In the genomic region with DNA sequence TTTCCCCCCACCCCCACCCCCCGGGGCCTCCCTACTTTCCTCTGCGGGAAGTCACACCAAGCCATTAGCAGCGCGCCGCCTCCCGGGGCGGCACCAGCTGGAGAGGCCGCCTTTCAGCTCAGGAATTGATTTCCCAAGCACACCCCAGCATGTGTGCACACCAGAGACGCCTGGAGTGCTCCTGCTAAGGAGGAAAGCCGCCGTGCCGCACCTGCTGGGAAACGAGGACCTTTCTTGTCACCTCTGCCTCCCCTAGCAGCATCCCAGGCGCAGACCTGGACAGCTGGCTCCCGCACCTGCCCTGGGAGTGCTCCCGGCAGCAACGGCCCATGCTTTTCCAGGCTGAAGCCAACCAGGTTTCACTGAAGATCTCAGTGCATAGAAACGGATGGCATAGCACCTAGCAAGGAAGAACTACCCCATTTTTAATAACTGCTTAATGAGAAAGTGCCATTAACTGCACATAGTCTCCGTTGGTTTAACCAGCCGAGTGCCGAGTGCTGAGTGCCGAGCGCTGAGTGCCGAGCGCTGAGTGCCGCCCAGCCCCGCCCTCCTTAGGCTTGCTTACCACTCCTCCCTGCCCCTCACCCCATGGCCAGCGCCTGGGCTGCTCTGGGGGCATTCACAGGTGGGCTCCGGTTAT, we compare ENCODE assay signal across 9 cellular contexts.
A peak's percentile ranks its signal among the peaks of the same experiment; 100 is the strongest.
DNase-seq lines count a peak whose midpoint lies in the region; ATAC-seq and TF ChIP-seq lines count a peak whose summit lies in the region.
"Had no signal": no experiment of that assay in that cellular context is flagged by ENCODE, and none has a peak within 500 bp of the region (broad histone marks: within the 10 kb centered on the region; RNA-seq: fewer than 3 reads in every experiment).

No MANE protein-coding gene starts in this region.

- H3K4me3 ChIP-seq in coronary artery = peak overlapping the region; percentile 73
- peak overlapping the region; percentile 9 for H3K4me3 ChIP-seq in lung
- H3K4me3 ChIP-seq in tibial artery = peak overlapping the region; percentile 39 to 48
- H3K4me3 ChIP-seq in OCI-LY7 (ENCODE audit: low read depth, low read length, poor library complexity, severe bottlenecking) = no peak overlapping the region

- H3K4me2 ChIP-seq in OCI-LY7 (ENCODE audit: low read length) = no peak overlapping the region

- no peaks in the 10 kb centered on the region for H3K36me3 Mint-ChIP-seq in activated T-helper 2 cell treated with anti-CD3 and anti-CD28 coated beads, Interferon-gamma antibody, Interleukin-2, Interleukin-4, amounts not matched to agents 10 μg/mL and 5 μg/mL and 100 μg/mL, durations not matched to agents 14 hours and 24 hours and 36 hours (ENCODE audit: low read depth)

- no peaks in the 10 kb centered on the region for H3K9me3 Mint-ChIP-seq in activated T-helper 2 cell treated with anti-CD3 and anti-CD28 coated beads, Interferon-gamma antibody, Interleukin-2, Interleukin-4, amounts not matched to agents 10 μg/mL and 5 μg/mL and 100 μg/mL, durations not matched to agents 14 hours and 24 hours and 36 hours

- H3K27ac Mint-ChIP-seq in activated T-helper 2 cell treated with anti-CD3 and anti-CD28 coated beads, Interferon-gamma antibody, Interleukin-2, Interleukin-4, amounts not matched to agents 10 μg/mL and 5 μg/mL and 100 μg/mL, durations not matched to agents 14 hours and 24 hours and 36 hours = no peak overlapping the region

- POLR2A ChIA-PET in OCI-LY7 (lab: Charles Lee) = no interaction called here

- H3K4me1 Mint-ChIP-seq in activated T-helper 2 cell treated with anti-CD3 and anti-CD28 coated beads, Interferon-gamma antibody, Interleukin-2, Interleukin-4, amounts not matched to agents 10 μg/mL and 5 μg/mL and 100 μg/mL, durations not matched to agents 14 hours and 24 hours and 36 hours (ENCODE audit: low read depth) = peaks cover 8% of the 10 kb centered on the region

- BruUV-seq in OCI-LY7 (replicated peaks; lab: Mats Ljungman, UMichigan) = no TSS peak

- 3 to 4% methylated on average over 27 to 29 of the region's 29 CpGs for WGBS in lung, 2 donors

- H3K9me2 ChIP-seq in OCI-LY7 (ENCODE audit: insufficient read depth, low read length) = no peaks in the 10 kb centered on the region

- H2AFZ ChIP-seq in OCI-LY7 (ENCODE audit: low read length) = no peak overlapping the region

- no peaks in the 10 kb centered on the region for H3K9me3 ChIP-seq in lung (ENCODE audit: control insufficient read depth in 2 of 2, insufficient read depth in 1 of 2, low read length in 1 of 2)
- peaks cover 0 to 4% (median 0%) of the 10 kb centered on the region in 3 donors for H3K9me3 ChIP-seq in tibial artery
- no peaks in the 10 kb centered on the region for H3K9me3 ChIP-seq in OCI-LY7 (ENCODE audit: low read length)

- DNase-seq in EH (ENCODE audit: low read depth) (peak; percentile 46), NCI-H2171 treated with DMSO at 0.1 percent for 48 hours (lab: John Stamatoyannopoulos, UW) (peak; percentile 88), coronary artery (ENCODE audit: low spot score) (peak; percentile 33), lung (ENCODE audit: low spot score) (peak; percentile 44), tibial artery (no peak), OCI-LY7 (ENCODE audit: low spot score) (no peak)
- no peak for DNase-seq in activated T-helper 2 cell treated with anti-CD3 and anti-CD28 coated beads, Interferon-gamma antibody, Interleukin-2, Interleukin-4, amounts not matched to agents 10 μg/mL and 5 μg/mL and 100 μg/mL, durations not matched to agents 14 hours and 24 hours and 36 hours (ENCODE audit: low spot score)

- CTCF ChIA-PET in OCI-LY7 (lab: Charles Lee; ENCODE audit: unreplicated experiment) = no interaction called here

- H3K27ac ChIP-seq in coronary artery (no peak overlapping the region), lung (ENCODE audit: low read depth in 1 of 2, low read length in 1 of 2) (peak overlapping the region in 1 of 2 donors; percentile 26), tibial artery (no peak overlapping the region), OCI-LY7 (ENCODE audit: low read depth, low read length, poor library complexity, severe bottlenecking) (no peak overlapping the region)
- H3K27ac ChIP-seq: epithelial cell of prostate had no signal

- H3K36me3 ChIP-seq in lung (ENCODE audit: control insufficient read depth in 2 of 2, insufficient read depth in 2 of 2, low read length in 2 of 2) (no peaks in the 10 kb centered on the region), tibial artery (no peaks in the 10 kb centered on the region), OCI-LY7 (ENCODE audit: insufficient read depth, low read length) (no peaks in the 10 kb centered on the region)

- TF ChIP-seq CTCF in coronary artery (IDR thresholded peaks at IDR 0.05) = no peak
- no peak for TF ChIP-seq CTCF in lung (IDR thresholded peaks at IDR 0.05; ENCODE audit: control extremely low read depth, extremely low read depth)
- no peak for TF ChIP-seq CTCF in tibial artery (IDR thresholded peaks at IDR 0.05)
- no peak for TF ChIP-seq CTCF in OCI-LY7 (conservative IDR thresholded peaks at IDR 0.05; ENCODE audit: low read length)

- H3K4me1 ChIP-seq in lung (ENCODE audit: control insufficient read depth in 2 of 2, insufficient read depth in 2 of 2, low read length in 2 of 2) (peaks cover 0 to 4% of the 10 kb centered on the region in 2 donors), tibial artery (peaks cover 0 to 22% (median 14%) of the 10 kb centered on the region in 4 donors), OCI-LY7 (ENCODE audit: insufficient read depth, low read length, poor library complexity, severe bottlenecking) (no peaks in the 10 kb centered on the region)

- H3K27me3 Mint-ChIP-seq in activated T-helper 2 cell treated with anti-CD3 and anti-CD28 coated beads, Interferon-gamma antibody, Interleukin-2, Interleukin-4, amounts not matched to agents 10 μg/mL and 5 μg/mL and 100 μg/mL, durations not matched to agents 14 hours and 24 hours and 36 hours (ENCODE audit: low read depth) = peaks cover 40% of the 10 kb centered on the region

- H3K79me2 ChIP-seq in OCI-LY7 (ENCODE audit: insufficient read depth, low read depth, low read length) = no peaks in the 10 kb centered on the region

- H3K27me3 ChIP-seq in lung (ENCODE audit: control insufficient read depth, insufficient read depth) (no peaks in the 10 kb centered on the region), tibial artery (peaks cover 0 to 5% of the 10 kb centered on the region in 2 donors)

- ATAC-seq in lung (ENCODE audit: insufficient read depth, low FRiP score) = peak; percentile 75
- no peak for ATAC-seq in HG02870 (IDR thresholded peaks at IDR 0.05; ENCODE audit: unreplicated experiment)

- no peaks in the 10 kb centered on the region for H4K20me1 ChIP-seq in OCI-LY7 (ENCODE audit: insufficient read depth, low read length)

- intact Hi-C loops in tibial artery (cut with DNase I; ENCODE audit: low total_unique reads) (no loop called here), OCI-LY7 (cut with micrococcal nuclease; ENCODE audit: unreplicated experiment) (no loop called here)
- intact Hi-C loops in activated T-helper 2 cell treated with anti-CD3 and anti-CD28 coated beads, Interferon-gamma antibody, Interleukin-2, Interleukin-4, amounts not matched to agents 10 μg/mL and 5 μg/mL and 100 μg/mL, durations not matched to agents 14 hours and 24 hours and 36 hours (cut with micrococcal nuclease) = no loop called here

- H3K4me3 Mint-ChIP-seq in activated T-helper 2 cell treated with anti-CD3 and anti-CD28 coated beads, Interferon-gamma antibody, Interleukin-2, Interleukin-4, amounts not matched to agents 10 μg/mL and 5 μg/mL and 100 μg/mL, durations not matched to agents 14 hours and 24 hours and 36 hours (ENCODE audit: low read depth) = no peak overlapping the region

Comparison
In these comparisons a context has a peak if more than half of its experiments do, and no peak if none do; other contexts are left out.
1. DNase-seq: peak in EH (single experiment), NCI-H2171 treated with DMSO at 0.1 percent for 48 hours (single experiment), coronary artery (single experiment) and lung (single experiment); none in tibial artery (0 of 2), activated T-helper 2 cell treated with anti-CD3 and anti-CD28 coated beads, Interferon-gamma antibody, Interleukin-2, Interleukin-4, amounts not matched to agents 10 μg/mL and 5 μg/mL and 100 μg/mL, durations not matched to agents 14 hours and 24 hours and 36 hours (single experiment) and OCI-LY7 (single experiment).